1 cellular context compared by ENCODE assay signal in the genomic region with DNA sequence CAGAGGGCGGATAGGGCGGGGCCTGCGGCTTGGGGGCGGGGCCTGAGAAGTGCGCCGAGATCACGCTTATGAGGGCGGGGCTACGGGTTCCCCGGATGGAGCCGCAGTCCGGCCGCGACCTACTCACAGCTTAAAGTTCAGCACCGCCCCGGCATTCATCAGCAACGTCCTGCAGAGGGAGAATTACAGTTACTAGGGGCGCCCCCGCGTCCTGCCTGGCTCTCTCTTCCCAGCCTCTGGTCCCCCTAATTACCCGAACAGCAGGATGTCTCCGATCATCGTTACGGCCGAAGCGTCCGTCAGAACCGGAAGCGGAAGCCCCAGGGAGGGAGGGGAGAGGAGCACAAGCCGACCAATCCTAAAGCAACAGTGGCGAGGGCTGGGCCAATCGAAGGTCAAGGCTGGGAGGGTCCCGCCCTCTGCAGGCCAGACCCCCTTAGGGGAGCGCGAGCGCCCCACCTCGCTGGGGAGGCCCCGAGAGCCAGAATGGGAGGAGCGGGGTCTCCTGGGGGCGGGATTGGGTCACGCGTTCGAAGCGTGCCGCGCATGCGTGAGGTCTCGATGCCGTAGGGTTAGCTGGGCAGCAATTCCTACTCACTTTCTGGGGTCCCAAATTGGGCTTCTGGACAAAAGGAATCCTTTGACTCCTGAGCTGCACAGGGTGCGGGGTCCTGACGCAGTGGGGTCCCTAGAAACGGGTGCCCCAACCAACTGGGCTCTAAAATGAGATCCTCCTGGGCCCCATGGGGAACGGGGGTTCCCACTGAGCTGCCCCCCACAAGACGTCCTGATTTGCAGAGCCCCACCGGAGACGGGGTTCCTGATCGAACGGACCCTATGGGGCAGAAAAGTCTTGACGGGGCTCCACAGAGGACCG.
A peak's percentile ranks its signal among the peaks of the same experiment; 100 is the strongest.
TF ChIP-seq lines count a peak whose summit lies in the region.

Gene SMIM7, minus strand, starts transcription at position 313 of the 877 bp plus-strand sequence. Its CDS starts 34 bp downstream, at position 279.

TF ChIP-seq in HepG2, 621 proteins besides CTCF, POLR2A, EP300 and RAD21 (continued from another document):
- TF ChIP-seq, protein P1, sequence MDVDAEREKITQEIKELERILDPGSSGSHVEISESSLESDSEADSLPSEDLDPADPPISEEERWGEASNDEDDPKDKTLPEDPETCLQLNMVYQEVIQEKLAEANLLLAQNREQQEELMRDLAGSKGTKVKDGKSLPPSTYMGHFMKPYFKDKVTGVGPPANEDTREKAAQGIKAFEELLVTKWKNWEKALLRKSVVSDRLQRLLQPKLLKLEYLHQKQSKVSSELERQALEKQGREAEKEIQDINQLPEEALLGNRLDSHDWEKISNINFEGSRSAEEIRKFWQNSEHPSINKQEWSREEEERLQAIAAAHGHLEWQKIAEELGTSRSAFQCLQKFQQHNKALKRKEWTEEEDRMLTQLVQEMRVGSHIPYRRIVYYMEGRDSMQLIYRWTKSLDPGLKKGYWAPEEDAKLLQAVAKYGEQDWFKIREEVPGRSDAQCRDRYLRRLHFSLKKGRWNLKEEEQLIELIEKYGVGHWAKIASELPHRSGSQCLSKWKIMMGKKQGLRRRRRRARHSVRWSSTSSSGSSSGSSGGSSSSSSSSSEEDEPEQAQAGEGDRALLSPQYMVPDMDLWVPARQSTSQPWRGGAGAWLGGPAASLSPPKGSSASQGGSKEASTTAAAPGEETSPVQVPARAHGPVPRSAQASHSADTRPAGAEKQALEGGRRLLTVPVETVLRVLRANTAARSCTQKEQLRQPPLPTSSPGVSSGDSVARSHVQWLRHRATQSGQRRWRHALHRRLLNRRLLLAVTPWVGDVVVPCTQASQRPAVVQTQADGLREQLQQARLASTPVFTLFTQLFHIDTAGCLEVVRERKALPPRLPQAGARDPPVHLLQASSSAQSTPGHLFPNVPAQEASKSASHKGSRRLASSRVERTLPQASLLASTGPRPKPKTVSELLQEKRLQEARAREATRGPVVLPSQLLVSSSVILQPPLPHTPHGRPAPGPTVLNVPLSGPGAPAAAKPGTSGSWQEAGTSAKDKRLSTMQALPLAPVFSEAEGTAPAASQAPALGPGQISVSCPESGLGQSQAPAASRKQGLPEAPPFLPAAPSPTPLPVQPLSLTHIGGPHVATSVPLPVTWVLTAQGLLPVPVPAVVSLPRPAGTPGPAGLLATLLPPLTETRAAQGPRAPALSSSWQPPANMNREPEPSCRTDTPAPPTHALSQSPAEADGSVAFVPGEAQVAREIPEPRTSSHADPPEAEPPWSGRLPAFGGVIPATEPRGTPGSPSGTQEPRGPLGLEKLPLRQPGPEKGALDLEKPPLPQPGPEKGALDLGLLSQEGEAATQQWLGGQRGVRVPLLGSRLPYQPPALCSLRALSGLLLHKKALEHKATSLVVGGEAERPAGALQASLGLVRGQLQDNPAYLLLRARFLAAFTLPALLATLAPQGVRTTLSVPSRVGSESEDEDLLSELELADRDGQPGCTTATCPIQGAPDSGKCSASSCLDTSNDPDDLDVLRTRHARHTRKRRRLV (CRISPR knock-in tag; IDR thresholded peaks at IDR 0.05), result peak; percentile 49; the same call in 1 of the 2 replicates
- peak; percentile 63; the same call in 1 of the 2 replicates for TF ChIP-seq HOXD1 (CRISPR knock-in tag; IDR thresholded peaks at IDR 0.05)
- TF ChIP-seq SMARCE1 (IDR thresholded peaks at IDR 0.05; ENCODE audit: borderline replicate concordance), result no peak
- TF ChIP-seq, protein P2, sequence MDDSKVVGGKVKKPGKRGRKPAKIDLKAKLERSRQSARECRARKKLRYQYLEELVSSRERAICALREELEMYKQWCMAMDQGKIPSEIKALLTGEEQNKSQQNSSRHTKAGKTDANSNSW (CRISPR knock-in tag; IDR thresholded peaks at IDR 0.05; ENCODE audit: borderline replicate concordance), result no peak
- peak; percentile 47; the same call in 1 of the 2 replicates for TF ChIP-seq TOPORS (CRISPR knock-in tag; IDR thresholded peaks at IDR 0.05)
- TF ChIP-seq ATF5 (CRISPR knock-in tag; IDR thresholded peaks at IDR 0.05; ENCODE audit: low read depth), result no peak
- TF ChIP-seq ETV5 (CRISPR knock-in tag; IDR thresholded peaks at IDR 0.05; ENCODE audit: borderline replicate concordance), result peak; percentile 74
- TF ChIP-seq MEIS1 (CRISPR knock-in tag; IDR thresholded peaks at IDR 0.05; ENCODE audit: borderline replicate concordance), result no peak; the same call in 1 of the 2 replicates
- no peak for TF ChIP-seq ZNF674 (CRISPR knock-in tag; IDR thresholded peaks at IDR 0.05; ENCODE audit: low read depth)
- TF ChIP-seq, protein P3, sequence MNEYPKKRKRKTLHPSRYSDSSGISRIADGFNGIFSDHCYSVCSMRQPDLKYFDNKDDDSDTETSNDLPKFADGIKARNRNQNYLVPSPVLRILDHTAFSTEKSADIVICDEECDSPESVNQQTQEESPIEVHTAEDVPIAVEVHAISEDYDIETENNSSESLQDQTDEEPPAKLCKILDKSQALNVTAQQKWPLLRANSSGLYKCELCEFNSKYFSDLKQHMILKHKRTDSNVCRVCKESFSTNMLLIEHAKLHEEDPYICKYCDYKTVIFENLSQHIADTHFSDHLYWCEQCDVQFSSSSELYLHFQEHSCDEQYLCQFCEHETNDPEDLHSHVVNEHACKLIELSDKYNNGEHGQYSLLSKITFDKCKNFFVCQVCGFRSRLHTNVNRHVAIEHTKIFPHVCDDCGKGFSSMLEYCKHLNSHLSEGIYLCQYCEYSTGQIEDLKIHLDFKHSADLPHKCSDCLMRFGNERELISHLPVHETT (CRISPR knock-in tag; conservative IDR thresholded peaks at IDR 0.05), result 0 out of 2 replicates have a peak, but pooled peaks have one; percentile 58
- TF ChIP-seq ZXDC (CRISPR knock-in tag; IDR thresholded peaks at IDR 0.05), result no peak; the same call in 1 of the 2 replicates
- peak; percentile 10; the same call in 1 of the 2 replicates for TF ChIP-seq ARID3A (IDR thresholded peaks at IDR 0.05; ENCODE audit: low read depth, low read length)
- no peak for TF ChIP-seq ZNF10 (CRISPR knock-in tag; IDR thresholded peaks at IDR 0.05; ENCODE audit: borderline replicate concordance, low read depth)
- peak; percentile 41 for TF ChIP-seq CEBPG (CRISPR knock-in tag; IDR thresholded peaks at IDR 0.05)
- TF ChIP-seq ZNF792 (CRISPR knock-in tag; IDR thresholded peaks at IDR 0.05), result no peak; the same call in 1 of the 2 replicates
